ENCODE assay signal across 10 cellular contexts in genomic region chr2:43032248-43032893, GRCh38.
DNase-seq lines count a peak whose midpoint lies in the region; ATAC-seq and TF ChIP-seq lines count a peak whose summit lies in the region.
"Had no signal": no experiment of that assay in that cellular context is flagged by ENCODE, and none has a peak within 500 bp of the region (broad histone marks: within the 10 kb centered on the region; RNA-seq: fewer than 3 reads in every experiment).

No MANE protein-coding gene starts in this region.

- no peaks in the 10 kb centered on the region for H3K36me3 ChIP-seq in vagina

- H3K4me3 Mint-ChIP-seq in neural crest cell (no peak overlapping the region), osteocyte (ENCODE audit: unreplicated experiment) (no peak overlapping the region)

- intact Hi-C loops in Right ventricle myocardium inferior (cut with DNase I) (no loop called here), cardiac septum (cut with DNase I) (loop anchor here (5.0 kb wide), 1 partner anchor 40 kb away; no protein-coding TSS in a partner anchor), Right ventricle myocardium superior (cut with DNase I) (no loop called here), vagina (cut with DNase I) (loop anchor here (10.0 kb wide), 1 partner anchor 52 kb away; no protein-coding TSS in a partner anchor)

- H3K36me3 Mint-ChIP-seq in neural crest cell (ENCODE audit: low read depth) (no peaks in the 10 kb centered on the region), osteocyte (ENCODE audit: unreplicated experiment) (no peaks in the 10 kb centered on the region)

- peak; percentile 79 for DNase-seq in Right ventricle myocardium inferior (ENCODE audit: missing footprints)
- DNase-seq in cardiac septum (ENCODE audit: low spot score) = no peak
- DNase-seq in Right ventricle myocardium superior = peak; percentile 81
- no peak for DNase-seq in neural crest cell (ENCODE audit: low read depth, low spot score)
- no peak for DNase-seq in vagina (ENCODE audit: extremely low spot score in 2 of 2)
- DNase-seq in osteocyte (ENCODE audit: extremely low spot score, unreplicated experiment) = no peak
- DNase-seq in KG1 (lab: John Stamatoyannopoulos, UW) = no peak
- DNase-seq in anterior cingulate cortex (lab: John Stamatoyannopoulos, UW) = no peak
- DNase-seq: NCI-H524 treated with DMSO at 0.1 percent for 48 hours, T1000 had no signal

- H3K4me1 Mint-ChIP-seq in neural crest cell = peaks cover 29% of the 10 kb centered on the region
- H3K4me1 Mint-ChIP-seq in osteocyte (ENCODE audit: unreplicated experiment) = peaks cover 8% of the 10 kb centered on the region

- no peak for TF ChIP-seq POLR2A in vagina (IDR thresholded peaks at IDR 0.05)

- TF ChIP-seq CTCF in neural crest cell (conservative IDR thresholded peaks at IDR 0.05) (no peak), vagina (IDR thresholded peaks at IDR 0.05) (no peak), osteocyte (IDR thresholded peaks at IDR 0.05) (no peak)

- no peaks in the 10 kb centered on the region for H3K27me3 Mint-ChIP-seq in neural crest cell (ENCODE audit: low read depth)
- H3K27me3 Mint-ChIP-seq in osteocyte (ENCODE audit: unreplicated experiment) = no peaks in the 10 kb centered on the region

- peak overlapping the region; percentile 68 for H3K27ac Mint-ChIP-seq in neural crest cell (ENCODE audit: unreplicated experiment)
- H3K27ac Mint-ChIP-seq in osteocyte (ENCODE audit: unreplicated experiment) = no peak overlapping the region

- H3K27me3 ChIP-seq in vagina = no peaks in the 10 kb centered on the region

- H3K27ac ChIP-seq in vagina = peak overlapping the region; percentile 65

- H3K9me3 Mint-ChIP-seq in neural crest cell (no peaks in the 10 kb centered on the region), osteocyte (ENCODE audit: unreplicated experiment) (no peaks in the 10 kb centered on the region)

- no peak overlapping the region for H3K4me3 ChIP-seq in vagina

- H3K4me1 ChIP-seq in vagina = peaks cover 30% of the 10 kb centered on the region

- ATAC-seq in Right ventricle myocardium inferior (peak; percentile 88), Right ventricle myocardium superior (ENCODE audit: poor library complexity) (peak; percentile 89)

- no peaks in the 10 kb centered on the region for H3K9me3 ChIP-seq in vagina

Comparison
In these comparisons a context has a peak if more than half of its experiments do, and no peak if none do; other contexts are left out.
1. DNase-seq: peak in Right ventricle myocardium inferior (single experiment) and Right ventricle myocardium superior (single experiment); none in cardiac septum (single experiment), neural crest cell (single experiment), vagina (0 of 2), osteocyte (single experiment), KG1 (single experiment) and anterior cingulate cortex (0 of 58).
2. intact Hi-C loops: an anchor here in cardiac septum (5.0 kb wide) and vagina (10.0 kb wide); none called in Right ventricle myocardium inferior and Right ventricle myocardium superior.